Comparison of ENCODE assay signal across 13 cellular contexts in genomic region chr6:42774821-42775487, GRCh38. TPM values are rescaled to one million over a fixed set of nuclear protein-coding genes. Genes with fewer than 3 reads are reported as not detected.
A peak's percentile ranks its signal among the peaks of the same experiment; 100 is the strongest.
DNase-seq lines count a peak whose midpoint lies in the region; ATAC-seq and TF ChIP-seq lines count a peak whose summit lies in the region.
"Not testable (repeated sequence)": the region's sequence is repeated elsewhere in the genome, so short reads cannot be mapped to it uniquely, and the experiment has no call there.
"Had no signal": no experiment of that assay in that cellular context is flagged by ENCODE, and none has a peak within 500 bp of the region (broad histone marks: within the 10 kb centered on the region; RNA-seq: fewer than 3 reads in every experiment).

No MANE protein-coding gene starts in this region.

- intact Hi-C loops in activated T-helper 1 cell treated with anti-CD3 and anti-CD28 coated beads, Interleukin-12 subunit alpha, Interleukin-12 subunit beta, Interleukin-2, Interleukin-4 antibody, amounts not matched to agents 30 ng/mL and 10 ng/mL and 1 ng/mL, durations not matched to agents 14 hours and 24 hours and 36 hours (cut with micrococcal nuclease): loop anchor here (2.0 to 10.0 kb wide), 5 partner anchors 37 to 1350 kb away; partner anchors contain the start of genes MRPL14, POLH, PPP2R5D and TMEM63B
- intact Hi-C loops in left ventricle myocardium inferior (cut with micrococcal nuclease): not testable (repeated sequence)

- peaks cover 47% of the 10 kb centered on the region for H3K79me2 ChIP-seq in KMS-11 (ENCODE audit: insufficient read depth, low read depth)

- H2AFZ ChIP-seq in KMS-11 (ENCODE audit: low read depth): peak overlapping the region; percentile 51

- peak overlapping the region in 10 of 11 experiments; percentile 13 to 81 (median 60); a peak in 19 of 22 replicates for H3K4me2 ChIP-seq in BLaER1 treated with 17β-estradiol and CSF1 and Interleukin-3, amounts not matched to agents 10 nM and 100 nM
- peak overlapping the region; percentile 82 for H3K4me2 ChIP-seq in KMS-11

- peaks cover 53 to 83% (median 69%) of the 10 kb centered on the region in 10 experiments for H3K4me1 ChIP-seq in BLaER1 treated with 17β-estradiol and CSF1 and Interleukin-3, amounts not matched to agents 10 nM and 100 nM
- H3K4me1 ChIP-seq in KMS-11 (ENCODE audit: low read depth, poor library complexity, severe bottlenecking): peaks cover 79% of the 10 kb centered on the region
- not testable (repeated sequence) for H3K4me1 ChIP-seq in left ventricle myocardium inferior

- H3K9ac ChIP-seq in BLaER1 treated with 17β-estradiol and CSF1 and Interleukin-3, amounts not matched to agents 10 nM and 100 nM: not testable (repeated sequence)
- H3K9ac ChIP-seq in KMS-11: peak overlapping the region; percentile 63

- peaks cover 0 to 12% (median 0%) of the 10 kb centered on the region in 11 experiments; a peak in 3 of 22 replicates for H3K27me3 ChIP-seq in BLaER1 treated with 17β-estradiol and CSF1 and Interleukin-3, amounts not matched to agents 10 nM and 100 nM
- not testable (repeated sequence) for H3K27me3 ChIP-seq in KMS-11 (ENCODE audit: insufficient read depth, low read depth); left ventricle myocardium inferior (ENCODE audit: low read depth)

- not testable (repeated sequence) for H3K9me3 ChIP-seq in BLaER1 treated with 17β-estradiol and CSF1 and Interleukin-3, amounts not matched to agents 10 nM and 100 nM (replicated peaks in 1 of 11); left ventricle myocardium inferior (replicated peaks)

- not testable (repeated sequence) for TF ChIP-seq CTCF in KMS-11 (conservative IDR thresholded peaks at IDR 0.05; ENCODE audit: low read depth, low read length); left ventricle myocardium inferior (IDR thresholded peaks at IDR 0.05; ENCODE audit: borderline replicate concordance)

- H3K36me3 ChIP-seq in BLaER1 treated with 17β-estradiol and CSF1 and Interleukin-3, amounts not matched to agents 10 nM and 100 nM; KMS-11 (ENCODE audit: insufficient read depth); left ventricle myocardium inferior: not testable (repeated sequence)

- peak; percentile 57 for DNase-seq in T-helper 2 cell treated with Interferon-gamma antibody and Interleukin-4, amounts not matched to agents 5 μg/mL and 100 μg/mL, for 36 hours (ENCODE audit: low spot score)
- DNase-seq in activated T-helper 1 cell treated with anti-CD3 and anti-CD28 coated beads, Interleukin-12 subunit alpha, Interleukin-12 subunit beta, Interleukin-2, Interleukin-4 antibody, amounts not matched to agents 30 ng/mL and 10 ng/mL and 1 ng/mL, durations not matched to agents 14 hours and 24 hours and 36 hours (ENCODE audit: low spot score): peak; percentile 45
- peak; percentile 27 for DNase-seq in left ventricle myocardium inferior
- peak; percentile 16 to 30 (median 23) for DNase-seq in stimulated activated CD4-positive, alpha-beta T cell treated with anti-CD3 and anti-CD28 coated beads, Interleukin-12 subunit alpha, Interleukin-12 subunit beta, amount 100 ng/mL, for 48 hours (ENCODE audit: low read depth in 2 of 3, low spot score in 1 of 3)

- H4K20me1 ChIP-seq in BLaER1 treated with 17β-estradiol and CSF1 and Interleukin-3, amounts not matched to agents 10 nM and 100 nM; KMS-11 (ENCODE audit: insufficient read depth): not testable (repeated sequence)

- peak overlapping the region in 7 of 11 experiments; percentile 26 to 65 (median 42); a peak in 13 of 22 replicates for H3K27ac ChIP-seq in BLaER1 treated with 17β-estradiol and CSF1 and Interleukin-3, amounts not matched to agents 10 nM and 100 nM
- peak overlapping the region; percentile 85 for H3K27ac ChIP-seq in KMS-11
- H3K27ac ChIP-seq in left ventricle myocardium inferior (replicated peaks): peak overlapping the region; percentile 40

- peaks cover 61% of the 10 kb centered on the region for H3K4me1 Mint-ChIP-seq in T-helper 2 cell treated with Interferon-gamma antibody and Interleukin-4, amounts not matched to agents 5 μg/mL and 100 μg/mL, for 36 hours (ENCODE audit: low read depth)
- H3K4me1 Mint-ChIP-seq in activated T-helper 1 cell treated with anti-CD3 and anti-CD28 coated beads, Interleukin-12 subunit alpha, Interleukin-12 subunit beta, Interleukin-2, Interleukin-4 antibody, amounts not matched to agents 30 ng/mL and 10 ng/mL and 1 ng/mL, durations not matched to agents 14 hours and 24 hours and 36 hours (ENCODE audit: low read depth): peaks cover 76% of the 10 kb centered on the region

- peak overlapping the region; percentile 93 for H3K27ac Mint-ChIP-seq in T-helper 2 cell treated with Interferon-gamma antibody and Interleukin-4, amounts not matched to agents 5 μg/mL and 100 μg/mL, for 36 hours
- H3K27ac Mint-ChIP-seq in activated T-helper 1 cell treated with anti-CD3 and anti-CD28 coated beads, Interleukin-12 subunit alpha, Interleukin-12 subunit beta, Interleukin-2, Interleukin-4 antibody, amounts not matched to agents 30 ng/mL and 10 ng/mL and 1 ng/mL, durations not matched to agents 14 hours and 24 hours and 36 hours: peak overlapping the region; percentile 91

- not testable (repeated sequence) for H3K27me3 Mint-ChIP-seq in T-helper 2 cell treated with Interferon-gamma antibody and Interleukin-4, amounts not matched to agents 5 μg/mL and 100 μg/mL, for 36 hours (ENCODE audit: low read depth); activated T-helper 1 cell treated with anti-CD3 and anti-CD28 coated beads, Interleukin-12 subunit alpha, Interleukin-12 subunit beta, Interleukin-2, Interleukin-4 antibody, amounts not matched to agents 30 ng/mL and 10 ng/mL and 1 ng/mL, durations not matched to agents 14 hours and 24 hours and 36 hours (ENCODE audit: insufficient read depth)

- peaks cover 15% of the 10 kb centered on the region for H3K36me3 Mint-ChIP-seq in T-helper 2 cell treated with Interferon-gamma antibody and Interleukin-4, amounts not matched to agents 5 μg/mL and 100 μg/mL, for 36 hours (ENCODE audit: low read depth)
- H3K36me3 Mint-ChIP-seq in activated T-helper 1 cell treated with anti-CD3 and anti-CD28 coated beads, Interleukin-12 subunit alpha, Interleukin-12 subunit beta, Interleukin-2, Interleukin-4 antibody, amounts not matched to agents 30 ng/mL and 10 ng/mL and 1 ng/mL, durations not matched to agents 14 hours and 24 hours and 36 hours (ENCODE audit: low read depth): not testable (repeated sequence)

- H3K4me3 Mint-ChIP-seq in T-helper 2 cell treated with Interferon-gamma antibody and Interleukin-4, amounts not matched to agents 5 μg/mL and 100 μg/mL, for 36 hours: peak overlapping the region; percentile 71
- peak overlapping the region; percentile 80 for H3K4me3 Mint-ChIP-seq in activated T-helper 1 cell treated with anti-CD3 and anti-CD28 coated beads, Interleukin-12 subunit alpha, Interleukin-12 subunit beta, Interleukin-2, Interleukin-4 antibody, amounts not matched to agents 30 ng/mL and 10 ng/mL and 1 ng/mL, durations not matched to agents 14 hours and 24 hours and 36 hours

- H3K4me3 ChIP-seq in BLaER1 treated with 17β-estradiol and CSF1 and Interleukin-3, amounts not matched to agents 10 nM and 100 nM; left ventricle myocardium inferior: not testable (repeated sequence)
- peak overlapping the region; percentile 39 for H3K4me3 ChIP-seq in KMS-11 (IDR thresholded peaks at IDR 0.05; ENCODE audit: insufficient read depth, low read depth, low read length)

- ATAC-seq in GM19023 (IDR thresholded peaks at IDR 0.05; ENCODE audit: unreplicated experiment) (peak; percentile 41), HG02678 (IDR thresholded peaks at IDR 0.05; ENCODE audit: unreplicated experiment) (peak; percentile 44)

- not testable (repeated sequence) for H3K9me3 Mint-ChIP-seq in T-helper 2 cell treated with Interferon-gamma antibody and Interleukin-4, amounts not matched to agents 5 μg/mL and 100 μg/mL, for 36 hours; activated T-helper 1 cell treated with anti-CD3 and anti-CD28 coated beads, Interleukin-12 subunit alpha, Interleukin-12 subunit beta, Interleukin-2, Interleukin-4 antibody, amounts not matched to agents 30 ng/mL and 10 ng/mL and 1 ng/mL, durations not matched to agents 14 hours and 24 hours and 36 hours

RNA-seq across cellular contexts. Expression of gene BICRAL, which starts 6.9 kb away (rescaled TPM):
- 14.1 and 14.2 TPM in 2 replicates for total RNA-seq in activated T-helper 1 cell treated with anti-CD3 and anti-CD28 coated beads, Interleukin-12 subunit alpha, Interleukin-12 subunit beta, Interleukin-2, Interleukin-4 antibody, amounts not matched to agents 30 ng/mL and 10 ng/mL and 1 ng/mL, durations not matched to agents 14 hours and 24 hours and 36 hours
- total RNA-seq in left ventricle myocardium inferior: 12.0 TPM

RNA-seq across cellular contexts. Expression of gene TBCC, which starts 29.1 kb away (rescaled TPM):
- 20.1 and 22.3 TPM in 2 replicates for total RNA-seq in activated T-helper 1 cell treated with anti-CD3 and anti-CD28 coated beads, Interleukin-12 subunit alpha, Interleukin-12 subunit beta, Interleukin-2, Interleukin-4 antibody, amounts not matched to agents 30 ng/mL and 10 ng/mL and 1 ng/mL, durations not matched to agents 14 hours and 24 hours and 36 hours
- total RNA-seq in left ventricle myocardium inferior: 12.8 TPM

RNA-seq across cellular contexts. Expression of gene PRPH2, which starts 52.6 kb away (rescaled TPM):
- total RNA-seq in activated T-helper 1 cell treated with anti-CD3 and anti-CD28 coated beads, Interleukin-12 subunit alpha, Interleukin-12 subunit beta, Interleukin-2, Interleukin-4 antibody, amounts not matched to agents 30 ng/mL and 10 ng/mL and 1 ng/mL, durations not matched to agents 14 hours and 24 hours and 36 hours: not detected in 2 replicates
- total RNA-seq in left ventricle myocardium inferior: 0.63 TPM
- total RNA-seq: A172; Daoy; MCF 10A; NCI-H460; T-helper 2 cell treated with Interferon-gamma antibody and Interleukin-4, amounts not matched to agents 100 ng/mL and 5 ng/mL, for 36 hours had no signal
